In the genomic region with DNA sequence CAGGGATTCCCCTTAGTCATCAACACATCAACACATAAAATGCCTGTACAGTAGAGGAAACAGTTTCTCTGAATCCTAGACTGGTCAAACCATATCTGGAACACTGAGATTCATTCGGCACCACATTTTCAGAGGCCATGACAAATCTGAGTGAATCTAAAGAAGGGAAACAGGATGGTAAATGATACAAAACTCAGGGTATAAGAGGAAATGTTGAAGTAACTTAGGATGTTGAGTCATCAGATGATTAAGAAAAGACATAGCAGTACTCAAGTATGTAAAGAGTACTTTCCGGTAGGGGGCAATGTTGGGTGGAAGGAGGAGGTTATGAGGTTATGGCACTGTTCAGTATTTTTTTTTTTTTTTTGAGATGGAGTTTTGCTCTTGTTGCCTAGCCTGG, we compare ENCODE assay signal across 11 cellular contexts.
DNase-seq lines count a peak whose midpoint lies in the region; FAIRE-seq and TF ChIP-seq lines count a peak whose summit lies in the region.
"Had no signal": no experiment of that assay in that cellular context is flagged by ENCODE, and none has a peak within 500 bp of the region (broad histone marks: within the 10 kb centered on the region; RNA-seq: fewer than 3 reads in every experiment).

No MANE protein-coding gene starts in this region.

- in situ Hi-C loops in ACHN (cut with HindIII; ENCODE audit: low pct_ligation_motif_present, low pct_unique_long_range_greater_than_20kb, low sequenced_read_pairs) = no loop called here

- no peak overlapping the region for H3K4me3 ChIP-seq in HFF-Myc (replicated peaks; ENCODE audit: low read depth, low read length)
- no peak overlapping the region for H3K4me3 ChIP-seq in fibroblast of mammary gland (ENCODE audit: control insufficient read depth, low read depth, low read length)

- H3K27ac Mint-ChIP-seq in Calu3 (ENCODE audit: unreplicated experiment) = no peak overlapping the region
- H3K27ac Mint-ChIP-seq: stimulated activated naive CD8-positive, alpha-beta T cell treated with anti-CD3 and anti-CD28 coated beads, Interleukin-15, Interleukin-2, amounts not matched to agents 100 ng/mL and 50 ng/mL, for 24 hours had no signal

- TF ChIP-seq CTCF in HFF-Myc (IDR thresholded peaks at IDR 0.05; ENCODE audit: low read depth, low read length, missing control alignments) (peak; percentile 9), fibroblast of mammary gland (conservative IDR thresholded peaks at IDR 0.05; ENCODE audit: control insufficient read depth, insufficient read depth, low read depth, low read length) (peak; percentile 55), Calu3 (IDR thresholded peaks at IDR 0.05; ENCODE audit: unreplicated experiment) (no peak)

- no peak overlapping the region for H3K4me3 Mint-ChIP-seq in Calu3 (ENCODE audit: low read depth, unreplicated experiment)
- H3K4me3 Mint-ChIP-seq: CD4-positive, CD25-positive, alpha-beta regulatory T cell; stimulated activated naive CD8-positive, alpha-beta T cell treated with anti-CD3 and anti-CD28 coated beads, Interleukin-15, Interleukin-2, amounts not matched to agents 100 ng/mL and 50 ng/mL, for 24 hours had no signal

- H3K9me3 Mint-ChIP-seq in Calu3 (ENCODE audit: low read depth, unreplicated experiment) = peaks cover 17% of the 10 kb centered on the region

- no peak for FAIRE-seq in frontal cortex (lab: Jason Lieb, UNC)
- FAIRE-seq: TTC549 had no signal

- no peaks in the 10 kb centered on the region for H3K4me1 Mint-ChIP-seq in Calu3 (ENCODE audit: low read depth, unreplicated experiment)
- H3K4me1 Mint-ChIP-seq: CD4-positive, CD25-positive, alpha-beta regulatory T cell had no signal

- H3K27me3 Mint-ChIP-seq in Calu3 (ENCODE audit: unreplicated experiment) = no peaks in the 10 kb centered on the region
- H3K27me3 Mint-ChIP-seq: CD4-positive, CD25-positive, alpha-beta regulatory T cell; stimulated activated naive CD8-positive, alpha-beta T cell treated with anti-CD3 and anti-CD28 coated beads, Interleukin-15, Interleukin-2, amounts not matched to agents 100 ng/mL and 50 ng/mL, for 24 hours had no signal

- CTCF ChIA-PET in Calu3 (lab: Charles Lee) = no interaction called here

- DNase-seq in ACHN = peak; percentile 84
- DNase-seq in HFF-Myc (ENCODE audit: extremely low read depth, low read depth) = peak; percentile 46
- peak; percentile 5 for DNase-seq in RPMI8226
- DNase-seq in fibroblast of mammary gland (ENCODE audit: low read depth) = peak; percentile 85
- no peak for DNase-seq in GM19238 (ENCODE audit: insufficient read length, low spot score)
- no peak for DNase-seq in frontal cortex (ENCODE audit: low spot score in 2 of 2)
- no peak for DNase-seq in Calu3
- no peak for DNase-seq in DMS153 (lab: John Stamatoyannopoulos, UW)
- DNase-seq: CD4-positive, CD25-positive, alpha-beta regulatory T cell had no signal

- intact Hi-C loops in Calu3 (cut with micrococcal nuclease; ENCODE audit: unreplicated experiment) = no loop called here

- no TSS peak for BruUV-seq in Calu3 (replicated peaks; lab: Mats Ljungman, UMichigan)

- H3K36me3 Mint-ChIP-seq in Calu3 (ENCODE audit: insufficient read depth, unreplicated experiment) = no peaks in the 10 kb centered on the region

Comparison
In these comparisons a context has a peak if more than half of its experiments do, and no peak if none do; other contexts are left out.
1. DNase-seq: peak in ACHN (single experiment), HFF-Myc (single experiment), RPMI8226 (single experiment) and fibroblast of mammary gland (single experiment); none in GM19238 (single experiment), frontal cortex (0 of 2), Calu3 (single experiment) and DMS153 (single experiment).